In the genomic region with DNA sequence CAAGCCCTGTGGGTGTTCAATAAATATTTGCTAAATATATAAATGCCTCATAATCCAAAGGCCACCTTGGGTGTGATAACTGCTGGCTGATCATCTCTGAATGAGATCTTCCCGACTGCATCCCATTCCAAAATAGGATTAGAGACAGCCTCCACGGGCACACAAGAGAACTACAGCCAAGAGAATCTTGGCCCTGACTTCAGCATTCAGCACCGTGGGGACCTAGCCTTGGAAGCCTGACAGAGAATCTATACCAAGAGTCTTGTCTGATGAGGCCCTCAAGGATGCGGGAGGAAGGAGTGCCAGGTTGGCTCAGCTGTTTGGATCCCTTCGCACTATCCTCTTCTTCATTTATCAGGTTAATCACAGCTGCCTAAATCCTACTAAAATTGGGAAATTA, we compare ENCODE assay signal across 1 cellular context.
TF ChIP-seq lines count a peak whose summit lies in the region.

No MANE protein-coding gene starts in this region.

TF ChIP-seq in H1, 55 proteins besides CTCF, POLR2A, EP300 and RAD21 (continued from another document):
- TF ChIP-seq, protein P1, sequence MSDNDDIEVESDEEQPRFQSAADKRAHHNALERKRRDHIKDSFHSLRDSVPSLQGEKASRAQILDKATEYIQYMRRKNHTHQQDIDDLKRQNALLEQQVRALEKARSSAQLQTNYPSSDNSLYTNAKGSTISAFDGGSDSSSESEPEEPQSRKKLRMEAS (IDR thresholded peaks at IDR 0.05) = no peak
- TF ChIP-seq CEBPB (IDR thresholded peaks at IDR 0.05; ENCODE audit: low read depth, low read length) (no peak), ASH2L (IDR thresholded peaks at IDR 0.05; ENCODE audit: low read length) (no peak)
